17 cellular contexts compared by ENCODE assay signal in the genomic region with DNA sequence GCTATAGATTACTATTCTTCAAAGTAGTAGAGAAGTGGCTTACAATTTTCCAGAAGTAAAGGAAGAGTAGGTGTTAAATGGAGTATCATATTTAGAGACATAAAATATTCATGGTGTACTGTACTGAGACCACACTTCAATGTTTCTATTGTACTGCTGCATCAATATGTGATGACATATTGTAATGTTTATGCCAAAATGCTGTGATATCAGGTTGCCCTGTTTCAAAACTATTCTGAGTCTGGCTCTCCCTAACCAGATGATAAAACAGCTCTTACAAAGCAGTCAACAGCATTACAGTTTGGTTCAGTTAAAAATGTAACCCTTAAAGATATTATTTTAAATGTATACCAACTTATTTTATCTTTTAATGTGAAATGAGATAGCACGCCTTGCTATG. TPM values are rescaled to one million over a fixed set of nuclear protein-coding genes. Genes with fewer than 3 reads are reported as not detected.
"Had no signal": no experiment of that assay in that cellular context is flagged by ENCODE, and none has a peak within 500 bp of the region (broad histone marks: within the 10 kb centered on the region; RNA-seq: fewer than 3 reads in every experiment).

No MANE protein-coding gene starts in this region.

- H3K27me3 ChIP-seq: neural progenitor cell, tibial nerve, vagina had no signal

- H3K9me3 ChIP-seq: tibial nerve, vagina had no signal

- H3K27ac Mint-ChIP-seq: activated CD4-positive, alpha-beta T cell treated with anti-CD3 and anti-CD28 coated beads, Interleukin-2, amount 10 ng/mL, durations not matched to agents 7 days and 5 days; activated naive CD8-positive, alpha-beta T cell treated with anti-CD3 and anti-CD28 coated beads for 36 hours; neural progenitor cell had no signal

- H3K36me3 ChIP-seq: neural progenitor cell, vagina had no signal

- H3K27me3 Mint-ChIP-seq: activated CD4-positive, alpha-beta T cell treated with anti-CD3 and anti-CD28 coated beads, Interleukin-2, amount 10 ng/mL, durations not matched to agents 7 days and 5 days; activated naive CD8-positive, alpha-beta T cell treated with anti-CD3 and anti-CD28 coated beads for 36 hours had no signal

- H3K4me3 ChIP-seq: lung, neural progenitor cell, skin epidermis, tibial nerve, vagina had no signal

- DNase-seq: activated CD4-positive, alpha-beta T cell treated with anti-CD3 and anti-CD28 coated beads, Interleukin-2, amount 10 ng/mL, durations not matched to agents 7 days and 5 days; activated CD8-positive, alpha-beta memory T cell treated with anti-CD3 and anti-CD28 coated beads, Interleukin-2, amount 50 U/mL, for 48 hours; activated gamma-delta T cell; activated naive CD8-positive, alpha-beta T cell treated with anti-CD3 and anti-CD28 coated beads for 36 hours; activated T-cell treated with anti-CD3 and anti-CD28 coated beads, Interleukin-2, amount 50 U/mL, for 72 hours; stimulated activated CD4-positive, alpha-beta T cell treated with anti-CD3 and anti-CD28 coated beads, Interleukin-4, amount 100 ng/mL, for 24 hours; T-helper 9 cell had no signal

- H3K27ac ChIP-seq: epithelial cell of prostate, neural progenitor cell, skin epidermis had no signal

- H3K4me3 Mint-ChIP-seq: activated CD4-positive, alpha-beta T cell treated with anti-CD3 and anti-CD28 coated beads, Interleukin-2, amount 10 ng/mL, durations not matched to agents 7 days and 5 days; activated naive CD8-positive, alpha-beta T cell treated with anti-CD3 and anti-CD28 coated beads for 36 hours; activated T-cell treated with anti-CD3 and anti-CD28 coated beads, Interleukin-2, amount 50 U/mL, for 72 hours; neural progenitor cell had no signal

- H3K9me3 Mint-ChIP-seq: activated CD4-positive, alpha-beta T cell treated with anti-CD3 and anti-CD28 coated beads, Interleukin-2, amount 10 ng/mL, durations not matched to agents 7 days and 5 days; activated naive CD8-positive, alpha-beta T cell treated with anti-CD3 and anti-CD28 coated beads for 36 hours; activated T-cell treated with anti-CD3 and anti-CD28 coated beads, Interleukin-2, amount 50 U/mL, for 72 hours; neural progenitor cell had no signal

RNA-seq across cellular contexts. Expression of gene ACOT12, which starts 30.8 kb away (rescaled TPM):
- total RNA-seq: activated CD4-positive, alpha-beta T cell treated with anti-CD3 and anti-CD28 coated beads, Interleukin-2, amount 10 ng/mL, durations not matched to agents 7 days and 5 days; activated naive CD8-positive, alpha-beta T cell treated with anti-CD3 and anti-CD28 coated beads for 36 hours; activated T-cell treated with anti-CD3 and anti-CD28 coated beads, Interleukin-2, amount 50 U/mL, for 72 hours; dermis blood vessel endothelial cell; fibroblast of villous mesenchyme; lung; osteocyte; subcutaneous adipose tissue; vagina had no signal
